1 cellular context compared by ENCODE assay signal in the genomic region with DNA sequence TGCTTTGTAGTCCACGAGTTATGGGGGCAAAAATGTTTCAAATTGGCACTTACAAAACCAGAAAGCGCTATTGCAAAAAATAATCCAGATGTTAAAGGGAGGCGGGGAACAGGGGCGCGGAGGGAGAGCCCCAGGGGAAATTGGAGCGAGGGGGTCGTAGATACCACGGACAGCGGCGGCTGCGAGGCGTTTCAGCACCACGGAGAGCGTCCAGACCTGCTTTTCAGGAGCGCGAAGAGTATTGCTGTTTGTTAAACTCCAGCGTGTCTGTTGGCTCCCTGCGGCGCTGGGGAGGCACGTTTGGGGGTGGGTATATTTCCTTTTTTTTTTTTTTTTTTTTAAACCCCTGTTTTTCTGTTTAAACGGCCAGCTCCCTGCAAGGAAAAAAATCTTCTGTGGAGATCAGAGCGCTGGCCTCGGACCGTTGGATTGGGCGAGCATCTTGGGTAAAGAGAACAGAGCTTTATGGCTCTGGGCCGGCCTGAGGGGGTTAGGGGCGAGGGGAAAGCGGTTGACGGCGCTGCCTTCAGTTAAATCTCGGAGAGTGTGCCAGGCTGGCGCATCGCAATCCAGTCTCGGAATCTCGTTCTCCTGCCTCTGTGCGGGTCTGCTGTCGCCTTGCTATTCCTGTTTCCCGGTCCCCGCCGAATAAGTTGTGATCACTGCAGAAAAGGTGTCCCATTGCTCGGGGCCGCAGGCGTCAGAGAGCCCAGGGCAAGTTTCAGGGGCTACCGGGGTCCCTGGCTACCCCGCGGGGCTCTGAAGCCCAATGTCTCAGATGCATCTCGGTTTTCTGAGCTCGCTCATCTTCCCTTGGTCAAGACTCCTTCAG.
TF ChIP-seq lines count a peak whose summit lies in the region.

Gene GLRA1, minus strand, starts transcription at position 288 of the 832 bp plus-strand sequence. CDS start 302 bp downstream, outside the sequence.

TF ChIP-seq in HEK293, 187 proteins besides CTCF, POLR2A, EP300 and RAD21 (continued from another document):
- peak; percentile 90 for TF ChIP-seq HOXC10 (CRISPR knock-in tag; IDR thresholded peaks at IDR 0.05)
